Comparison of ENCODE assay signal across 1 cellular context in the genomic region with DNA sequence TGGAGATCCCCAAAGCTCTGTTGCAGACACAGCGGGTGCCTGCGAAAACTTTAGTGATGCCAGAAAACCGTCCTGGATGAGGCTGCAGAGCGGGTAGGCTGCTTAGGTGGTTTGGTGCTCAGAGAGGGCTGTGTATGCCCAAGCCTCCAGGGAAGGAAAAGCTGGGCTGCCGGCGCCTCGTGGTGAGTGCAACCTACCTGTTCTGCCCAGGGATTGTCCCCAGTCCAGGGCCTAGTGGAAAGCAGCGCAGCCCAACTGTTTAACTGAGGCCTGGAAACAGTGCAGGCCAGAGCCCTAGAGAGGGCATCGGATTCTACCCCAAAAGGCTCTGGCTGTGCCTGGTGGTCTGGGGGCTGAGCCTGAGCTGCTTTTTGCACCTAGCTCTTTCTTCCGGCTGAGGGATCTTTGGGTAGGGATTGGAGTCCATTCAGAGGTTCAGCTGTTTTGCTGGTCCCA.
TF ChIP-seq lines count a peak whose summit lies in the region.

No MANE protein-coding gene starts in this region.

TF ChIP-seq in GM23338, 12 proteins besides CTCF, POLR2A, EP300 and RAD21:
- TF ChIP-seq, protein P1, sequence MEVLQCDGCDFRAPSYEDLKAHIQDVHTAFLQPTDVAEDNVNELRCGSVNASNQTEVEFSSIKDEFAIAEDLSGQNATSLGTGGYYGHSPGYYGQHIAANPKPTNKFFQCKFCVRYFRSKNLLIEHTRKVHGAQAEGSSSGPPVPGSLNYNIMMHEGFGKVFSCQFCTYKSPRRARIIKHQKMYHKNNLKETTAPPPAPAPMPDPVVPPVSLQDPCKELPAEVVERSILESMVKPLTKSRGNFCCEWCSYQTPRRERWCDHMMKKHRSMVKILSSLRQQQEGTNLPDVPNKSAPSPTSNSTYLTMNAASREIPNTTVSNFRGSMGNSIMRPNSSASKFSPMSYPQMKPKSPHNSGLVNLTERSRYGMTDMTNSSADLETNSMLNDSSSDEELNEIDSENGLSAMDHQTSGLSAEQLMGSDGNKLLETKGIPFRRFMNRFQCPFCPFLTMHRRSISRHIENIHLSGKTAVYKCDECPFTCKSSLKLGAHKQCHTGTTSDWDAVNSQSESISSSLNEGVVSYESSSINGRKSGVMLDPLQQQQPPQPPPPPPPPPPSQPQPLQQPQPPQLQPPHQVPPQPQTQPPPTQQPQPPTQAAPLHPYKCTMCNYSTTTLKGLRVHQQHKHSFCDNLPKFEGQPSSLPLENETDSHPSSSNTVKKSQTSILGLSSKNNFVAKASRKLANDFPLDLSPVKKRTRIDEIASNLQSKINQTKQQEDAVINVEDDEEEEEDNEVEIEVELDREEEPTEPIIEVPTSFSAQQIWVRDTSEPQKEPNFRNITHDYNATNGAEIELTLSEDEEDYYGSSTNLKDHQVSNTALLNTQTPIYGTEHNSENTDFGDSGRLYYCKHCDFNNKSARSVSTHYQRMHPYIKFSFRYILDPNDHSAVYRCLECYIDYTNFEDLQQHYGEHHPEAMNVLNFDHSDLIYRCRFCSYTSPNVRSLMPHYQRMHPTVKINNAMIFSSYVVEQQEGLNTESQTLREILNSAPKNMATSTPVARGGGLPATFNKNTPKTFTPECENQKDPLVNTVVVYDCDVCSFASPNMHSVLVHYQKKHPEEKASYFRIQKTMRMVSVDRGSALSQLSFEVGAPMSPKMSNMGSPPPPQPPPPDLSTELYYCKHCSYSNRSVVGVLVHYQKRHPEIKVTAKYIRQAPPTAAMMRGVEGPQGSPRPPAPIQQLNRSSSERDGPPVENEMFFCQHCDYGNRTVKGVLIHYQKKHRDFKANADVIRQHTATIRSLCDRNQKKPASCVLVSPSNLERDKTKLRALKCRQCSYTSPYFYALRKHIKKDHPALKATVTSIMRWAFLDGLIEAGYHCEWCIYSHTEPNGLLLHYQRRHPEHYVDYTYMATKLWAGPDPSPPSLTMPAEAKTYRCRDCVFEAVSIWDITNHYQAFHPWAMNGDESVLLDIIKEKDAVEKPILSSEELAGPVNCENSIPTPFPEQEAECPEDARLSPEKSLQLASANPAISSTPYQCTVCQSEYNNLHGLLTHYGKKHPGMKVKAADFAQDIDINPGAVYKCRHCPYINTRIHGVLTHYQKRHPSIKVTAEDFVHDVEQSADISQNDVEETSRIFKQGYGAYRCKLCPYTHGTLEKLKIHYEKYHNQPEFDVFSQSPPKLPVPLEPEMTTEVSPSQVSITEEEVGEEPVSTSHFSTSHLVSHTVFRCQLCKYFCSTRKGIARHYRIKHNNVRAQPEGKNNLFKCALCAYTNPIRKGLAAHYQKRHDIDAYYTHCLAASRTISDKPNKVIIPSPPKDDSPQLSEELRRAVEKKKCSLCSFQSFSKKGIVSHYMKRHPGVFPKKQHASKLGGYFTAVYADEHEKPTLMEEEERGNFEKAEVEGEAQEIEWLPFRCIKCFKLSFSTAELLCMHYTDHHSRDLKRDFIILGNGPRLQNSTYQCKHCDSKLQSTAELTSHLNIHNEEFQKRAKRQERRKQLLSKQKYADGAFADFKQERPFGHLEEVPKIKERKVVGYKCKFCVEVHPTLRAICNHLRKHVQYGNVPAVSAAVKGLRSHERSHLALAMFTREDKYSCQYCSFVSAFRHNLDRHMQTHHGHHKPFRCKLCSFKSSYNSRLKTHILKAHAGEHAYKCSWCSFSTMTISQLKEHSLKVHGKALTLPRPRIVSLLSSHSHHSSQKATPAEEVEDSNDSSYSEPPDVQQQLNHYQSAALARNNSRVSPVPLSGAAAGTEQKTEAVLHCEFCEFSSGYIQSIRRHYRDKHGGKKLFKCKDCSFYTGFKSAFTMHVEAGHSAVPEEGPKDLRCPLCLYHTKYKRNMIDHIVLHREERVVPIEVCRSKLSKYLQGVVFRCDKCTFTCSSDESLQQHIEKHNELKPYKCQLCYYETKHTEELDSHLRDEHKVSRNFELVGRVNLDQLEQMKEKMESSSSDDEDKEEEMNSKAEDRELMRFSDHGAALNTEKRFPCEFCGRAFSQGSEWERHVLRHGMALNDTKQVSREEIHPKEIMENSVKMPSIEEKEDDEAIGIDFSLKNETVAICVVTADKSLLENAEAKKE (CRISPR knock-in tag; IDR thresholded peaks at IDR 0.05), result no peak
- TF ChIP-seq EZH2 (IDR thresholded peaks at IDR 0.05; ENCODE audit: low read depth, unreplicated experiment), result peak; percentile 39
